8 cellular contexts compared by ENCODE assay signal in genomic region chr7:27172823-27173411, GRCh38. TPM values are rescaled to one million over a fixed set of nuclear protein-coding genes. Genes with fewer than 3 reads are reported as not detected.
A peak's percentile ranks its signal among the peaks of the same experiment; 100 is the strongest.
DNase-seq lines count a peak whose midpoint lies in the region; ATAC-seq and TF ChIP-seq lines count a peak whose summit lies in the region.

No MANE protein-coding gene starts in this region.

- H3K9ac ChIP-seq in skeletal muscle satellite cell (ENCODE audit: low read depth, low read length) = peak overlapping the region; percentile 97

- intact Hi-C loops in cardiac septum (cut with DNase I) = no loop called here

- ATAC-seq in SK-N-SH treated with all-trans-retinoic acid at 6 μM for 48 hours (peak; percentile 8; the same call in 1 of the 3 replicates), GM21737 (IDR thresholded peaks at IDR 0.05; ENCODE audit: unreplicated experiment) (no peak)

- H3K4me3 ChIP-seq in skeletal muscle satellite cell (ENCODE audit: low read length) = peak overlapping the region; percentile 88

- H3K27me3 ChIP-seq in skeletal muscle satellite cell (ENCODE audit: control insufficient read depth, insufficient read depth, low read length) = no peaks in the 10 kb centered on the region

- H3K4me1 ChIP-seq in skeletal muscle satellite cell (ENCODE audit: control insufficient read depth, insufficient read depth, low read length) = peaks cover 58% of the 10 kb centered on the region

- no peaks in the 10 kb centered on the region for H3K9me3 ChIP-seq in skeletal muscle satellite cell (replicated peaks; ENCODE audit: low read length)

- peak overlapping the region; percentile 98 for H3K4me2 ChIP-seq in skeletal muscle satellite cell (ENCODE audit: low read length)

- peaks cover 19% of the 10 kb centered on the region for H3K36me3 ChIP-seq in skeletal muscle satellite cell (ENCODE audit: insufficient read depth, low read length)

- DNase-seq in stimulated activated CD4-positive, alpha-beta T cell treated with anti-CD3 and anti-CD28 coated beads, Interleukin-15, amount 100 ng/mL, for 24 hours = peak; percentile 19
- DNase-seq in stimulated activated CD4-positive, alpha-beta T cell treated with anti-CD3 and anti-CD28 coated beads, Interleukin-2, amount 100 ng/mL, for 24 hours = no peak
- DNase-seq in cardiac septum (ENCODE audit: low spot score) = peak; percentile 44
- no peak for DNase-seq in stimulated activated naive CD4-positive, alpha-beta T cell treated with Interleukin-2 at 50 U/mL for 16 hours (lab: John Stamatoyannopoulos, UW)
- DNase-seq in stimulated activated CD4-positive, alpha-beta T cell treated with anti-CD3 and anti-CD28 coated beads, Interleukin-4, amount 100 ng/mL, for 24 hours = no peak

TF ChIP-seq in SK-N-SH treated with all-trans-retinoic acid at 6 μM for 48 hours, 23 proteins besides CTCF, POLR2A, EP300 and RAD21:
- TF ChIP-seq PATZ1 (CRISPR knock-in tag; IDR thresholded peaks at IDR 0.05; ENCODE audit: borderline replicate concordance) = no peak
- no peak for TF ChIP-seq POU6F1 (CRISPR knock-in tag; IDR thresholded peaks at IDR 0.05; ENCODE audit: borderline replicate concordance, low read depth)
- no peak for TF ChIP-seq ZFP3 (CRISPR knock-in tag; IDR thresholded peaks at IDR 0.05)
- no peak for TF ChIP-seq TCF4 (CRISPR knock-in tag; IDR thresholded peaks at IDR 0.05; ENCODE audit: borderline replicate concordance)
- TF ChIP-seq GLIS3 (CRISPR knock-in tag; IDR thresholded peaks at IDR 0.05) = no peak

RNA-seq across cellular contexts. Expression of gene HOXA10, which starts 1.2 kb away (rescaled TPM):
- not detected for total RNA-seq in cardiac septum
- total RNA-seq in skeletal muscle satellite cell (2012; rRNA removed) = 8.5 and 9.4 TPM in 2 replicates

RNA-seq across cellular contexts. Expression of gene HOXA9, which starts 7.6 kb away (rescaled TPM):
- total RNA-seq in cardiac septum = not detected
- 14.6 and 20.3 TPM in 2 replicates for total RNA-seq in skeletal muscle satellite cell (2012; rRNA removed)

RNA-seq across cellular contexts. Expression of gene HOXA11, which starts 12.1 kb away (rescaled TPM):
- total RNA-seq in cardiac septum = not detected
- total RNA-seq in skeletal muscle satellite cell (2012; rRNA removed) = 3.3 and 3.8 TPM in 2 replicates

RNA-seq across cellular contexts. Expression of gene HOXA7, which starts 16.4 kb away (rescaled TPM):
- not detected for total RNA-seq in cardiac septum
- total RNA-seq in skeletal muscle satellite cell (2012; rRNA removed) = 2.0 and 2.8 TPM in 2 replicates

RNA-seq across cellular contexts. Expression of gene HOXA3, which starts 20.5 kb away (rescaled TPM):
- total RNA-seq in cardiac septum = 0.40 TPM
- total RNA-seq in skeletal muscle satellite cell (2012; rRNA removed) = 2.0 and 3.3 TPM in 2 replicates

Comparison
In these comparisons a context has a peak if more than half of its experiments do, and no peak if none do; other contexts are left out.
1. DNase-seq: peak in stimulated activated CD4-positive, alpha-beta T cell treated with anti-CD3 and anti-CD28 coated beads, Interleukin-15, amount 100 ng/mL, for 24 hours (single experiment) and cardiac septum (single experiment); none in stimulated activated CD4-positive, alpha-beta T cell treated with anti-CD3 and anti-CD28 coated beads, Interleukin-2, amount 100 ng/mL, for 24 hours (0 of 2), stimulated activated naive CD4-positive, alpha-beta T cell treated with Interleukin-2 at 50 U/mL for 16 hours (single experiment) and stimulated activated CD4-positive, alpha-beta T cell treated with anti-CD3 and anti-CD28 coated beads, Interleukin-4, amount 100 ng/mL, for 24 hours (single experiment).